ENCODE assay signal across 9 cellular contexts in genomic region chr5:159094745-159095144, GRCh38. TPM values are rescaled to one million over a fixed set of nuclear protein-coding genes. Genes with fewer than 3 reads are reported as not detected.
DNase-seq lines count a peak whose midpoint lies in the region; ATAC-seq and TF ChIP-seq lines count a peak whose summit lies in the region.
"Had no signal": no experiment of that assay in that cellular context is flagged by ENCODE, and none has a peak within 500 bp of the region (broad histone marks: within the 10 kb centered on the region; RNA-seq: fewer than 3 reads in every experiment).

No MANE protein-coding gene starts in this region.

- H3K36me3 ChIP-seq in heart right ventricle = peaks cover 0 to 14% (median 0%) of the 10 kb centered on the region in 9 donors
- no peaks in the 10 kb centered on the region for H3K36me3 ChIP-seq in effector memory CD4-positive, alpha-beta T cell (ENCODE audit: control insufficient read depth, insufficient read depth, low read length)
- H3K36me3 ChIP-seq: upper lobe of left lung had no signal

- peaks cover 31% of the 10 kb centered on the region for H3K4me1 Mint-ChIP-seq in activated T-cell treated with anti-CD3 and anti-CD28 coated beads, Interleukin-2, amount 50 U/mL, for 4 hours (ENCODE audit: low read depth)

- peak; percentile 42 for DNase-seq in AG04449 (ENCODE audit: low read depth, low spot score)
- DNase-seq in NCI-H524 (lab: John Stamatoyannopoulos, UW) = peak; percentile 74 to 93
- peak; percentile 46 for DNase-seq in activated T-cell treated with anti-CD3 and anti-CD28 coated beads, Interleukin-2, amount 50 U/mL, for 4 hours
- peak; percentile 54 to 83 for DNase-seq in heart right ventricle
- peak; percentile 43 for DNase-seq in stimulated activated CD4-positive, alpha-beta T cell treated with anti-CD3 and anti-CD28 coated beads, Interleukin-4, amount 100 ng/mL, for 24 hours
- DNase-seq in effector memory CD4-positive, alpha-beta T cell = no peak

- H3K4me3 ChIP-seq in AG04449 (ENCODE audit: low read depth, low read length) (peak overlapping the region; percentile 4; the same call in 1 of the 2 replicates), heart right ventricle (peak overlapping the region in 9 of 10 donors; percentile 11 to 78 (median 64))
- H3K4me3 ChIP-seq in effector memory CD4-positive, alpha-beta T cell (ENCODE audit: insufficient read depth, low read depth, low read length, poor library complexity, severe bottlenecking) = no peak overlapping the region

- CTCF ChIA-PET in AG04449 (lab: Yijun Ruan, JAX) = interaction anchor here (1.3 kb wide), 1 partner anchor 399 kb away, joined by 8 read pairs; no protein-coding TSS in a partner anchor

- intact Hi-C loops in heart right ventricle (cut with DNase I) = loop anchor here in 7 of 10 donors (5.0 to 10.0 kb wide), 6 partner anchors 32 to 300 kb away; no protein-coding TSS in a partner anchor

- peaks cover 46% of the 10 kb centered on the region for H3K27me3 Mint-ChIP-seq in activated T-cell treated with anti-CD3 and anti-CD28 coated beads, Interleukin-2, amount 50 U/mL, for 4 hours (ENCODE audit: low read depth)

- POLR2A ChIA-PET in AG04449 (lab: Yijun Ruan, JAX) = no interaction called here

- no peaks in the 10 kb centered on the region for H3K36me3 Mint-ChIP-seq in activated T-cell treated with anti-CD3 and anti-CD28 coated beads, Interleukin-2, amount 50 U/mL, for 4 hours (ENCODE audit: insufficient read depth)

- peak overlapping the region; percentile 1 to 96 (median 91) for H3K27ac ChIP-seq in heart right ventricle
- H3K27ac ChIP-seq in effector memory CD4-positive, alpha-beta T cell (ENCODE audit: insufficient read depth, low read length, poor library complexity, severe bottlenecking) = no peak overlapping the region

- no peak for TF ChIP-seq CTCF in AG04449 (IDR thresholded peaks at IDR 0.05; ENCODE audit: insufficient read depth, low read length, missing control alignments)
- TF ChIP-seq CTCF in heart right ventricle (IDR thresholded peaks at IDR 0.05) = no peak

- H3K27me3 ChIP-seq in heart right ventricle = peaks cover 0 to 53% (median 19%) of the 10 kb centered on the region in 7 donors
- H3K27me3 ChIP-seq in effector memory CD4-positive, alpha-beta T cell (replicated peaks; ENCODE audit: control insufficient read depth, insufficient read depth, low read length, poor library complexity, severe bottlenecking) = peaks cover 27% of the 10 kb centered on the region

- ATAC-seq in GM18868 (IDR thresholded peaks at IDR 0.05; ENCODE audit: unreplicated experiment) (peak; percentile 32), heart right ventricle (peak in 2 of 8 donors; percentile 27 to 37), HG03196 (IDR thresholded peaks at IDR 0.05; ENCODE audit: unreplicated experiment) (no peak)
- ATAC-seq in activated T-cell treated with anti-CD3 and anti-CD28 coated beads, Interleukin-2, amount 50 U/mL, for 4 hours = peak in 1 of 2 donors; percentile 44

- H3K9me3 ChIP-seq in heart right ventricle = no peaks in the 10 kb centered on the region
- no peaks in the 10 kb centered on the region for H3K9me3 ChIP-seq in effector memory CD4-positive, alpha-beta T cell (ENCODE audit: control insufficient read depth, low read length)
- H3K9me3 ChIP-seq: upper lobe of left lung had no signal

- H3K4me1 ChIP-seq in heart right ventricle = peaks cover 0 to 79% (median 43%) of the 10 kb centered on the region in 9 donors
- H3K4me1 ChIP-seq in effector memory CD4-positive, alpha-beta T cell (ENCODE audit: control insufficient read depth, insufficient read depth, low read length, poor library complexity, severe bottlenecking) = peaks cover 23% of the 10 kb centered on the region

- 8 to 11% methylated on average over 6 of the region's 6 CpGs for WGBS in heart right ventricle, 2 donors

- no peaks in the 10 kb centered on the region for H3K9me3 Mint-ChIP-seq in activated T-cell treated with anti-CD3 and anti-CD28 coated beads, Interleukin-2, amount 50 U/mL, for 4 hours

- H3K4me3 Mint-ChIP-seq in activated T-cell treated with anti-CD3 and anti-CD28 coated beads, Interleukin-2, amount 50 U/mL, for 4 hours = no peak overlapping the region

RNA-seq across cellular contexts. Expression of gene EBF1, which starts 5.0 kb away (rescaled TPM):
- under 1 TPM; 0.20 to 0.92 (median 0.37) TPM for total RNA-seq in activated T-cell treated with anti-CD3 and anti-CD28 coated beads, Interleukin-2, amount 50 U/mL, for 4 hours
- total RNA-seq in heart right ventricle = 10 to 100 TPM in 6 of 10 donors, 1 to 10 TPM in 4; 8.5 to 16.1 (median 11.0) TPM
- 10 to 100 TPM in 1 of 2 donors, 1 to 10 TPM in 1; 3.2 to 10.1 TPM for polyA plus RNA-seq in heart right ventricle

Comparison
In these comparisons a context has a peak if more than half of its experiments do, and no peak if none do; other contexts are left out.
1. DNase-seq: peak in AG04449 (single experiment), NCI-H524 (2 of 2), activated T-cell treated with anti-CD3 and anti-CD28 coated beads, Interleukin-2, amount 50 U/mL, for 4 hours (single experiment), heart right ventricle (2 of 2) and stimulated activated CD4-positive, alpha-beta T cell treated with anti-CD3 and anti-CD28 coated beads, Interleukin-4, amount 100 ng/mL, for 24 hours (single experiment); none in effector memory CD4-positive, alpha-beta T cell (0 of 3).
2. RNA of gene EBF1, which starts 5.0 kb away (total RNA-seq): 8.5 to 16.1 TPM in heart right ventricle; 0.20 to 0.92 TPM in activated T-cell treated with anti-CD3 and anti-CD28 coated beads, Interleukin-2, amount 50 U/mL, for 4 hours; every median in the first group is over 4 times any median in the second.